In the genomic region with DNA sequence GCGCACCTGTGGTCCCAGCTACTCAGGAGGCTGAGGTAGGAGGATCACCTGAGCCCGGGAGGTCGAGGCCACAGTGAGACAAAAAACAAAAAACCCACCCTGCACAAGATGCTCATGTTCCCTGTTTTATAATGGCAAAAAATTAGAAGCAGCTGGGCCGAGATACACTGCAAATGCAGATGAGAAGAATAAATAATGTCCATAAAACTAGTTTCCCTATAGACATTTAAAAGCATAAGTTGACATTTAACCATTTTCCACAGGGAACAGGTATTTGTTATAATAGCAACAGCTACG, we compare ENCODE assay signal across 8 cellular contexts. TPM values are rescaled to one million over a fixed set of nuclear protein-coding genes. Genes with fewer than 3 reads are reported as not detected.
DNase-seq lines count a peak whose midpoint lies in the region; ATAC-seq and TF ChIP-seq lines count a peak whose summit lies in the region.

No MANE protein-coding gene starts in this region.

- H3K4me3 ChIP-seq in GM06990 (replicated peaks; ENCODE audit: low read depth, low read length) (peak overlapping the region; percentile 89), Panc1 (ENCODE audit: low read depth in 2 of 2, low read length in 2 of 2) (peak overlapping the region; percentile 62 to 95), esophagus (ENCODE audit: low read depth in 1 of 2, low read length in 2 of 2) (peak overlapping the region; percentile 87 to 92), psoas muscle (peak overlapping the region; percentile 97)

- 62 to 67% methylated on average over 5 of the region's 5 CpGs for WGBS in esophagus, 2 donors
- 54 to 58% (median 55%) methylated on average over 5 of the region's 5 CpGs for WGBS in psoas muscle, 3 donors

- intact Hi-C loops in Panc1 (cut with micrococcal nuclease; ENCODE audit: unreplicated experiment) = loop anchor here (10.0 kb wide), 1 partner anchor 51 kb away; no protein-coding TSS in a partner anchor
- intact Hi-C loops in psoas muscle (cut with DNase I) = loop anchor here (1.0 to 2.0 kb wide), 2 partner anchors 55 kb away; no protein-coding TSS in a partner anchor

- ATAC-seq in Panc1 (no peak), psoas muscle (no peak)

- H3K27ac ChIP-seq in Panc1 (ENCODE audit: low read length) (peak overlapping the region; percentile 81), esophagus (ENCODE audit: low read depth in 2 of 2, low read length in 1 of 2) (peak overlapping the region in 1 of 2 donors; percentile 92), psoas muscle (peak overlapping the region; percentile 90)

- CTCF ChIA-PET in Panc1 (lab: Charles Lee) = no interaction called here

- DNase-seq in GM06990 (ENCODE audit: extremely low read depth, insufficient read length) (no peak), Panc1 (ENCODE audit: low read depth, low spot score) (no peak), psoas muscle (no peak), Kasumi-1 (lab: John Stamatoyannopoulos, UW) (no peak), NCI-H2081 treated with DMSO at 0.1 percent for 48 hours (lab: John Stamatoyannopoulos, UW) (no peak), islet precursor cell (no peak)
- no peak for DNase-seq in activated CD8-positive, alpha-beta memory T cell treated with anti-CD3 and anti-CD28 coated beads, Interleukin-2, amount 50 U/mL, for 48 hours

- POLR2A ChIA-PET in Panc1 (lab: Charles Lee) = no interaction called here

- no peak for TF ChIP-seq CTCF in GM06990 (IDR thresholded peaks at IDR 0.05; ENCODE audit: insufficient read depth, low read length, poor library complexity, severe bottlenecking)
- no peak for TF ChIP-seq CTCF in Panc1 (IDR thresholded peaks at IDR 0.05)
- TF ChIP-seq CTCF in psoas muscle (IDR thresholded peaks at IDR 0.05) = no peak

- H3K36me3 ChIP-seq in GM06990 (ENCODE audit: control insufficient read depth, insufficient read depth, low read length) = no peaks in the 10 kb centered on the region
- H3K36me3 ChIP-seq in Panc1 (ENCODE audit: control insufficient read depth, insufficient read depth, low read length) = no peaks in the 10 kb centered on the region; the same call in 1 of the 2 replicates
- H3K36me3 ChIP-seq in esophagus (ENCODE audit: control insufficient read depth in 2 of 2, insufficient read depth in 2 of 2, low read length in 1 of 2) = no peaks in the 10 kb centered on the region
- H3K36me3 ChIP-seq in psoas muscle (ENCODE audit: insufficient read depth in 1 of 2, low read depth in 1 of 2) = no peaks in the 10 kb centered on the region

- H3K4me1 ChIP-seq in Panc1 (ENCODE audit: control insufficient read depth, insufficient read depth, low read length) = no peaks in the 10 kb centered on the region; the same call in 1 of the 2 replicates
- H3K4me1 ChIP-seq in esophagus (ENCODE audit: control insufficient read depth in 2 of 2, insufficient read depth in 2 of 2, low read length in 1 of 2) = peaks cover 3 to 10% of the 10 kb centered on the region in 2 donors
- peaks cover 22% of the 10 kb centered on the region for H3K4me1 ChIP-seq in psoas muscle

- BruUV-seq in Panc1 (replicated peaks; lab: Mats Ljungman, UMichigan) = no TSS peak

- H3K9me3 ChIP-seq in Panc1 (ENCODE audit: control insufficient read depth, insufficient read depth, low read depth, low read length) (no peaks in the 10 kb centered on the region), esophagus (ENCODE audit: control insufficient read depth in 2 of 2, insufficient read depth in 1 of 2, low read depth in 1 of 2, low read length in 1 of 2) (no peaks in the 10 kb centered on the region), psoas muscle (no peaks in the 10 kb centered on the region)

- H3K27me3 ChIP-seq in GM06990 (replicated peaks; ENCODE audit: control insufficient read depth, insufficient read depth, low read length) (no peaks in the 10 kb centered on the region), Panc1 (ENCODE audit: control insufficient read depth, insufficient read depth, low read length) (no peaks in the 10 kb centered on the region), esophagus (ENCODE audit: control insufficient read depth in 1 of 2, insufficient read depth in 2 of 2, low read length in 2 of 2) (no peaks in the 10 kb centered on the region), psoas muscle (ENCODE audit: insufficient read depth in 3 of 3, low read length in 2 of 3) (no peaks in the 10 kb centered on the region)

- in situ Hi-C loops in Panc1 (cut with HindIII; ENCODE audit: low pct_unique_long_range_greater_than_20kb, low sequenced_read_pairs) = no loop called here

RNA-seq across cellular contexts. Expression of gene SCAP, which starts 0.5 kb away (rescaled TPM):
- total RNA-seq in Panc1 (2021; ENCODE audit: unreplicated experiment) = 49.7 TPM
- polyA plus RNA-seq in Panc1 (2012; ENCODE audit: insufficient read length) = 54.7 TPM
- 10 to 100 TPM; 36.4 to 50.2 TPM for polyA plus RNA-seq in esophagus
- total RNA-seq in psoas muscle = 10 to 100 TPM; 34.7 to 47.5 (median 40.7) TPM
- polyA plus RNA-seq in psoas muscle = 10 to 100 TPM; 18.9 to 29.8 (median 20.7) TPM

RNA-seq across cellular contexts. Expression of gene ELP6, which starts 37.2 kb away (rescaled TPM):
- 26.9 TPM for total RNA-seq in Panc1 (2021; ENCODE audit: unreplicated experiment)
- 27.1 TPM for polyA plus RNA-seq in Panc1 (2012; ENCODE audit: insufficient read length)
- 10 to 100 TPM; 18.9 to 24.7 TPM for polyA plus RNA-seq in esophagus
- 10 to 100 TPM; 17.7 to 21.2 (median 19.3) TPM for total RNA-seq in psoas muscle
- 10 to 100 TPM; 24.3 to 50.9 (median 39.6) TPM for polyA plus RNA-seq in psoas muscle
